ENCODE assay signal across 8 cellular contexts in the genomic region with DNA sequence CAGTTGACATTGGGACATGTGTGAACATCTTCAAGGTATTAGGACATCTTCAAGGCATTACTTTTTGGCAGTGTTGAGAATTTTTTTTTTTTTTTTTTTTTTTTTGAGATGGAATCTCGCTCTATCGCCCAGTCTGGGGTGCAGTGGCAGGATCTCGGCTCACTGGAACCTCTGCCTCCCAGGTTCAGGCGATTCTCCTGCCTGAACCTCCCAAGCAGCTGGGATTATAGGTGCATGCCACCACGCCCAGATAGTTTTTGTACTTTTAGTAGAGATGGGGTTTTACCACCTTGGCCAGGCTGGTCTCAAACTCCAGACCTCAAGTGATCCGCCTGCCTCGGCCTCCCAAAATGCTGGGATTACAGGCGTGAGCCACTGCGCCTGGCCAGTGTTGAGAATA. TPM values are rescaled to one million over a fixed set of nuclear protein-coding genes. Genes with fewer than 3 reads are reported as not detected.
DNase-seq lines count a peak whose midpoint lies in the region; ATAC-seq and TF ChIP-seq lines count a peak whose summit lies in the region.
"Not testable (repeated sequence)": the region's sequence is repeated elsewhere in the genome, so short reads cannot be mapped to it uniquely, and the experiment has no call there.

No MANE protein-coding gene starts in this region.

- peak overlapping the region; percentile 29 for H3K27ac ChIP-seq in OCI-LY7 (ENCODE audit: low read depth, low read length, poor library complexity, severe bottlenecking)
- peak overlapping the region in 5 of 12 donors; percentile 8 to 99 (median 48) for H3K27ac ChIP-seq in heart left ventricle
- peak overlapping the region; percentile 99 for H3K27ac ChIP-seq in vagina

- TF ChIP-seq POLR2A in heart left ventricle (IDR thresholded peaks at IDR 0.05); vagina (IDR thresholded peaks at IDR 0.05): not testable (repeated sequence)

- H3K4me1 ChIP-seq in OCI-LY7 (ENCODE audit: insufficient read depth, low read length, poor library complexity, severe bottlenecking), result peaks cover 46% of the 10 kb centered on the region
- H3K4me1 ChIP-seq in heart left ventricle, result peaks cover 0 to 72% (median 46%) of the 10 kb centered on the region in 12 donors
- H3K4me1 ChIP-seq in skeletal muscle satellite cell (ENCODE audit: control insufficient read depth, insufficient read depth, low read length), result peaks cover 10% of the 10 kb centered on the region
- H3K4me1 ChIP-seq in vagina, result peaks cover 62% of the 10 kb centered on the region

- peaks cover 78% of the 10 kb centered on the region for H3K4me1 Mint-ChIP-seq in activated T-cell treated with anti-CD3 and anti-CD28 coated beads, Interleukin-2, amount 50 U/mL, for 24 hours (ENCODE audit: low read depth)
- H3K4me1 Mint-ChIP-seq in central memory CD8-positive, alpha-beta T cell, result peaks cover 71% of the 10 kb centered on the region
- H3K4me1 Mint-ChIP-seq in naive B cell, result peaks cover 43 to 74% (median 58%) of the 10 kb centered on the region in 3 donors

- TF ChIP-seq CTCF in GM12864 (IDR thresholded peaks at IDR 0.05; ENCODE audit: low read depth, low read length, missing control alignments); OCI-LY7 (conservative IDR thresholded peaks at IDR 0.05; ENCODE audit: low read length); heart left ventricle (IDR thresholded peaks at IDR 0.05); vagina (IDR thresholded peaks at IDR 0.05): not testable (repeated sequence)

- not testable (repeated sequence) for H3K9me3 ChIP-seq in OCI-LY7 (ENCODE audit: low read length); heart left ventricle; skeletal muscle satellite cell (replicated peaks; ENCODE audit: low read length); vagina

- H3K4me3 Mint-ChIP-seq in activated T-cell treated with anti-CD3 and anti-CD28 coated beads, Interleukin-2, amount 50 U/mL, for 24 hours, result peak overlapping the region; percentile 67
- peak overlapping the region; percentile 42 for H3K4me3 Mint-ChIP-seq in central memory CD8-positive, alpha-beta T cell
- peak overlapping the region; percentile 64 to 97 (median 83) for H3K4me3 Mint-ChIP-seq in naive B cell

- CTCF ChIA-PET in OCI-LY7 (lab: Charles Lee; ENCODE audit: unreplicated experiment), result interaction anchor here (1.6 kb wide), 1 partner anchor 246 kb away, joined by 3 read pairs; no protein-coding TSS in a partner anchor

- H3K9me2 ChIP-seq in OCI-LY7 (ENCODE audit: insufficient read depth, low read length), result not testable (repeated sequence)

- H3K36me3 ChIP-seq in OCI-LY7 (ENCODE audit: insufficient read depth, low read length), result peaks cover 94% of the 10 kb centered on the region
- not testable (repeated sequence) for H3K36me3 ChIP-seq in heart left ventricle; skeletal muscle satellite cell (ENCODE audit: insufficient read depth, low read length); vagina

- H3K9me3 Mint-ChIP-seq in activated T-cell treated with anti-CD3 and anti-CD28 coated beads, Interleukin-2, amount 50 U/mL, for 24 hours; central memory CD8-positive, alpha-beta T cell; naive B cell: not testable (repeated sequence)

- POLR2A ChIA-PET in OCI-LY7 (lab: Charles Lee), result interaction anchor here (0.5 to 2.1 kb wide), 7 partner anchors 14 to 523 kb away, joined by 3 to 10 read pairs (median 6); no protein-coding TSS in a partner anchor

- H3K27ac Mint-ChIP-seq in activated T-cell treated with anti-CD3 and anti-CD28 coated beads, Interleukin-2, amount 50 U/mL, for 24 hours; central memory CD8-positive, alpha-beta T cell (ENCODE audit: low read depth): not testable (repeated sequence)
- peak overlapping the region in 4 of 6 donors; percentile 27 to 69 (median 58) for H3K27ac Mint-ChIP-seq in naive B cell

- H2AFZ ChIP-seq in OCI-LY7 (ENCODE audit: low read length), result not testable (repeated sequence)

- not testable (repeated sequence) for H3K9ac ChIP-seq in skeletal muscle satellite cell (ENCODE audit: low read depth, low read length)

- H3K79me2 ChIP-seq in OCI-LY7 (ENCODE audit: insufficient read depth, low read depth, low read length), result peaks cover 100% of the 10 kb centered on the region

- not testable (repeated sequence) for DNase-seq in GM12864 (ENCODE audit: low read depth); OCI-LY7 (ENCODE audit: low spot score); activated T-cell treated with anti-CD3 and anti-CD28 coated beads, Interleukin-2, amount 50 U/mL, for 24 hours; central memory CD8-positive, alpha-beta T cell (ENCODE audit: low spot score in 2 of 2); heart left ventricle; naive B cell; vagina (ENCODE audit: extremely low spot score in 2 of 2)

- H3K27me3 ChIP-seq in heart left ventricle; skeletal muscle satellite cell (ENCODE audit: control insufficient read depth, insufficient read depth, low read length); vagina: not testable (repeated sequence)

- H3K4me3 ChIP-seq in GM12864 (ENCODE audit: low read depth, low read length), result peak overlapping the region; percentile 25; the same call in 1 of the 2 replicates
- peak overlapping the region; percentile 96 for H3K4me3 ChIP-seq in OCI-LY7 (ENCODE audit: low read depth, low read length, poor library complexity, severe bottlenecking)
- H3K4me3 ChIP-seq in heart left ventricle, result peak overlapping the region in 9 of 12 donors; percentile 67 to 95 (median 85)
- not testable (repeated sequence) for H3K4me3 ChIP-seq in skeletal muscle satellite cell (ENCODE audit: low read length)
- H3K4me3 ChIP-seq in vagina, result peak overlapping the region; percentile 81 to 88

- H3K27me3 Mint-ChIP-seq in activated T-cell treated with anti-CD3 and anti-CD28 coated beads, Interleukin-2, amount 50 U/mL, for 24 hours; central memory CD8-positive, alpha-beta T cell; naive B cell: not testable (repeated sequence)

- peaks cover 48% of the 10 kb centered on the region for H3K36me3 Mint-ChIP-seq in activated T-cell treated with anti-CD3 and anti-CD28 coated beads, Interleukin-2, amount 50 U/mL, for 24 hours (ENCODE audit: low read depth)
- peaks cover 20% of the 10 kb centered on the region for H3K36me3 Mint-ChIP-seq in central memory CD8-positive, alpha-beta T cell (ENCODE audit: insufficient read depth)
- not testable (repeated sequence) for H3K36me3 Mint-ChIP-seq in naive B cell

- H4K20me1 ChIP-seq in OCI-LY7 (ENCODE audit: insufficient read depth, low read length), result peaks cover 63% of the 10 kb centered on the region

- not testable (repeated sequence) for ATAC-seq in central memory CD8-positive, alpha-beta T cell (replicated peaks; ENCODE audit: extremely low read depth, poor library complexity, severe bottlenecking); heart left ventricle; naive B cell (ENCODE audit: low read depth in 2 of 2)

- WGBS in heart left ventricle, 4 donors, result 75 to 86% (median 80%) methylated on average over 9 of the region's 9 CpGs

- not testable (repeated sequence) for BruUV-seq in OCI-LY7 (replicated peaks; lab: Mats Ljungman, UMichigan)

- intact Hi-C loops in OCI-LY7 (cut with micrococcal nuclease; ENCODE audit: unreplicated experiment), result not testable (repeated sequence)
- intact Hi-C loops in heart left ventricle (cut with DNase I) (loop anchor here in 3 of 10 donors (10.0 kb wide), 5 partner anchors 56 to 386 kb away; no protein-coding TSS in a partner anchor), vagina (cut with DNase I) (loop anchor here (10.0 kb wide), 1 partner anchor 686 kb away; no protein-coding TSS in a partner anchor)

- H3K4me2 ChIP-seq in OCI-LY7 (ENCODE audit: low read length), result peak overlapping the region; percentile 89
- peak overlapping the region; percentile 93 for H3K4me2 ChIP-seq in skeletal muscle satellite cell (ENCODE audit: low read length)

RNA-seq across cellular contexts. Expression of gene PTEN, which starts 5.7 kb away (rescaled TPM):
- total RNA-seq in OCI-LY7 (2014; rRNA removed; shearing (Covaris generic)), result 113 and 135 TPM in 2 replicates
- total RNA-seq in OCI-LY7 (2022) (173 and 176 TPM in 2 replicates), heart left ventricle (10 to 100 TPM; 47.5 to 77.7 (median 60.3) TPM), vagina (121 TPM)
- polyA plus RNA-seq in heart left ventricle (10 to 100 TPM; 20.1 to 33.1 TPM), naive B cell (ENCODE audit: low read depth in 6 of 6) (10 to 100 TPM; 34.1 to 53.4 (median 46.7) TPM)
- total RNA-seq in skeletal muscle satellite cell (2012; rRNA removed), result 60.9 and 94.8 TPM in 2 replicates

RNA-seq across cellular contexts. Expression of gene KLLN, which starts 5.8 kb away (rescaled TPM):
- total RNA-seq in OCI-LY7 (2014; rRNA removed; shearing (Covaris generic)), result 2.4 and 3.8 TPM in 2 replicates
- total RNA-seq in OCI-LY7 (2022), result 5.1 and 5.5 TPM in 2 replicates
- total RNA-seq in heart left ventricle, result under 1 TPM; 0.13 to 0.57 (median 0.43) TPM
- under 1 TPM; 0.19 to 0.26 TPM for polyA plus RNA-seq in heart left ventricle
- under 1 TPM in 5 of 6 donors, not detected in 1; 0.09 to 0.55 (median 0.22) TPM for polyA plus RNA-seq in naive B cell (ENCODE audit: low read depth in 6 of 6)
- total RNA-seq in skeletal muscle satellite cell (2012; rRNA removed), result 0.66 and 1.3 TPM in 2 replicates
- 0.25 TPM for total RNA-seq in vagina

RNA-seq across cellular contexts. Expression of gene ATAD1, which starts 51.1 kb away (rescaled TPM):
- total RNA-seq in OCI-LY7 (2014; rRNA removed; shearing (Covaris generic)), result 17.7 and 19.6 TPM in 2 replicates
- total RNA-seq in OCI-LY7 (2022) (44.7 and 47.7 TPM in 2 replicates), heart left ventricle (100 to 1,000 TPM in 4 of 9 donors, 10 to 100 TPM in 5; 64.8 to 115 (median 87.5) TPM), vagina (44.7 TPM)
- polyA plus RNA-seq in heart left ventricle (10 to 100 TPM; 17.5 to 49.0 TPM), naive B cell (ENCODE audit: low read depth in 6 of 6) (10 to 100 TPM; 21.1 to 32.2 (median 30.4) TPM)
- total RNA-seq in skeletal muscle satellite cell (2012; rRNA removed), result 39.3 TPM in 2 replicates
